34 cellular contexts compared by ENCODE assay signal in the genomic region with DNA sequence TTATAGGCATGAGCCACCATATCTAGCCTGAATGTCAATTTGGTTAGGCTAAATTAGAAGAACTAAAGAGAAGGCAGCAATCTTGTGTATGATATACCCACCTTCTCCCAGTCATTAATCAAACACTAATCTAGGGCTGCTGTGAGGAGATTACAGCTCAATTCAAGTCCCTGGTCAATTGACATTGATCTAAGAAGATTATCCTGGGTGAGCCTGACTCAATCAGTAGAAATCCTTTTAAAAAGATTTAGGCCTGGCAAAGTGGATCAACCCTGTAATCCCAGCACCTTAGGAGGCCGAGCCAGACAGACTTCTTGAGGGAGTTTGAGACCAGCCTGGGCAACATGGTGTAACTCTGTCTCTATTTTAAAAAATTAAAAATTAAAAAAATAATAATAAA. TPM values are rescaled to one million over a fixed set of nuclear protein-coding genes. Genes with fewer than 3 reads are reported as not detected.
"Had no signal": no experiment of that assay in that cellular context is flagged by ENCODE, and none has a peak within 500 bp of the region (broad histone marks: within the 10 kb centered on the region; RNA-seq: fewer than 3 reads in every experiment).

No MANE protein-coding gene starts in this region.

- H3K27ac Mint-ChIP-seq: activated CD4-positive, alpha-beta T cell treated with anti-CD3 and anti-CD28 coated beads for 36 hours; activated CD4-positive, alpha-beta T cell treated with anti-CD3 and anti-CD28 coated beads, Interleukin-2, amount 10 ng/mL, durations not matched to agents 7 days and 5 days; activated CD8-positive, alpha-beta T cell treated with anti-CD3 and anti-CD28 coated beads, Interleukin-2, amount 10 ng/mL, durations not matched to agents 7 days and 5 days; activated naive CD4-positive, alpha-beta T cell treated with anti-CD3 and anti-CD28 coated beads for 36 hours; activated naive CD4-positive, alpha-beta T cell treated with anti-CD3 and anti-CD28 coated beads, Interleukin-2, amount 50 U/mL, for 72 hours; activated T-cell treated with anti-CD3 and anti-CD28 coated beads, Interleukin-2, amount 50 U/mL, for 24 hours; activated T-helper 2 cell treated with anti-CD3 and anti-CD28 coated beads, Interferon-gamma antibody, Interleukin-2, Interleukin-4, amounts not matched to agents 10 μg/mL and 5 μg/mL and 100 μg/mL, durations not matched to agents 14 hours and 24 hours and 36 hours; T-helper 1 cell treated with Interleukin-12 subunit alpha and Interleukin-12 subunit beta and Interleukin-4 antibody, amounts not matched to agents 30 μg/mL and 1 μg/mL, for 36 hours; T-helper 2 cell treated with Interferon-gamma antibody and Interleukin-4, amounts not matched to agents 5 μg/mL and 100 μg/mL, for 36 hours had no signal

- H3K9ac ChIP-seq: KMS-11, SK-N-SH had no signal

- H3K4me1 ChIP-seq: SJSA1 had no signal

- H3K36me3 ChIP-seq: adrenal gland, brain microvascular endothelial cell, cardiac muscle cell, colonic mucosa, SJSA1 had no signal

- H3K9me3 ChIP-seq: adrenal gland, colonic mucosa, SJSA1, SK-N-SH had no signal

- H3K27ac ChIP-seq: brain microvascular endothelial cell, cardiac muscle cell, colonic mucosa, KMS-11, SJSA1 had no signal

- H3K9me3 Mint-ChIP-seq: activated CD4-positive, alpha-beta T cell treated with anti-CD3 and anti-CD28 coated beads, Interleukin-2, amount 10 ng/mL, durations not matched to agents 7 days and 5 days; activated naive CD4-positive, alpha-beta T cell treated with anti-CD3 and anti-CD28 coated beads for 36 hours; activated naive CD4-positive, alpha-beta T cell treated with anti-CD3 and anti-CD28 coated beads, Interleukin-2, amount 50 U/mL, for 72 hours; activated T-cell treated with anti-CD3 and anti-CD28 coated beads, Interleukin-2, amount 50 U/mL, for 24 hours; activated T-helper 2 cell treated with anti-CD3 and anti-CD28 coated beads, Interferon-gamma antibody, Interleukin-2, Interleukin-4, amounts not matched to agents 10 μg/mL and 5 μg/mL and 100 μg/mL, durations not matched to agents 14 hours and 24 hours and 36 hours; central memory CD8-positive, alpha-beta T cell; T-helper 1 cell treated with Interleukin-12 subunit alpha and Interleukin-12 subunit beta and Interleukin-4 antibody, amounts not matched to agents 30 μg/mL and 1 μg/mL, for 36 hours; T-helper 2 cell treated with Interferon-gamma antibody and Interleukin-4, amounts not matched to agents 5 μg/mL and 100 μg/mL, for 36 hours; WTC11 had no signal

- H3K4me3 Mint-ChIP-seq: activated CD4-positive, alpha-beta T cell treated with anti-CD3 and anti-CD28 coated beads for 36 hours; activated CD4-positive, alpha-beta T cell treated with anti-CD3 and anti-CD28 coated beads, Interleukin-2, amount 10 ng/mL, durations not matched to agents 7 days and 5 days; activated CD8-positive, alpha-beta T cell treated with anti-CD3 and anti-CD28 coated beads, Interleukin-2, amount 10 ng/mL, durations not matched to agents 7 days and 5 days; activated naive CD4-positive, alpha-beta T cell treated with anti-CD3 and anti-CD28 coated beads for 36 hours; activated T-cell treated with anti-CD3 and anti-CD28 coated beads, Interleukin-2, amount 50 U/mL, for 24 hours; central memory CD8-positive, alpha-beta T cell; T-helper 1 cell treated with Interleukin-12 subunit alpha and Interleukin-12 subunit beta and Interleukin-4 antibody, amounts not matched to agents 30 μg/mL and 1 μg/mL, for 36 hours; T-helper 2 cell treated with Interferon-gamma antibody and Interleukin-4, amounts not matched to agents 5 μg/mL and 100 μg/mL, for 36 hours; WTC11 had no signal

- H3K27me3 ChIP-seq: adrenal gland, brain microvascular endothelial cell, cardiac muscle cell, colonic mucosa had no signal

- H3K27me3 Mint-ChIP-seq: central memory CD8-positive, alpha-beta T cell had no signal

- DNase-seq: activated CD4-positive, alpha-beta T cell treated with anti-CD3 and anti-CD28 coated beads for 36 hours; activated CD4-positive, alpha-beta T cell treated with anti-CD3 and anti-CD28 coated beads, Interleukin-2, amount 10 ng/mL, durations not matched to agents 7 days and 5 days; activated CD4-positive, alpha-beta T cell treated with anti-CD3 and anti-CD28 coated beads, Interleukin-2, amount 50 U/mL, for 48 hours; activated CD8-positive, alpha-beta T cell treated with anti-CD3 and anti-CD28 coated beads, Interleukin-2, amount 10 ng/mL, durations not matched to agents 7 days and 5 days; activated gamma-delta T cell; activated naive CD4-positive, alpha-beta T cell treated with anti-CD3 and anti-CD28 coated beads for 36 hours; activated T-cell treated with anti-CD3 and anti-CD28 coated beads, Interleukin-2, amount 50 U/mL, for 24 hours; aorta; brain microvascular endothelial cell; colonic mucosa; NCI-H1092 treated with DMSO at 0.1 percent for 48 hours; NCI-H1417; NCI-H146; NCI-H187 treated with DMSO at 0.1 percent for 48 hours; NCI-H2081; NCI-H2171 treated with DMSO at 0.1 percent for 48 hours; NCI-H2227 treated with DMSO at 0.1 percent for 48 hours; NCI-H446; NCI-H510A treated with DMSO at 0.1 percent for 48 hours; NCI-H526 treated with DMSO at 0.1 percent for 48 hours; NCI-H774; SHP77; SK-N-SH had no signal

- H3K36me3 Mint-ChIP-seq: activated naive CD4-positive, alpha-beta T cell treated with anti-CD3 and anti-CD28 coated beads, Interleukin-2, amount 50 U/mL, for 72 hours; WTC11 had no signal

- H3K4me1 Mint-ChIP-seq: central memory CD8-positive, alpha-beta T cell had no signal

- FAIRE-seq: TTC549 had no signal

- H3K4me3 ChIP-seq: adrenal gland, cardiac muscle cell, colonic mucosa, SJSA1 had no signal

- H3K4me2 ChIP-seq: KMS-11, SK-N-SH had no signal

RNA-seq across cellular contexts. Expression of gene DNAH12, which starts 2.5 kb away (rescaled TPM):
- total RNA-seq: activated CD4-positive, alpha-beta T cell treated with anti-CD3 and anti-CD28 coated beads for 36 hours; activated T-helper 2 cell treated with anti-CD3 and anti-CD28 coated beads, Interferon-gamma antibody, Interleukin-2, Interleukin-4, amounts not matched to agents 10 μg/mL and 5 μg/mL and 100 μg/mL, durations not matched to agents 14 hours and 24 hours and 36 hours; SJSA1; WTC11 had no signal
